In the genomic region with DNA sequence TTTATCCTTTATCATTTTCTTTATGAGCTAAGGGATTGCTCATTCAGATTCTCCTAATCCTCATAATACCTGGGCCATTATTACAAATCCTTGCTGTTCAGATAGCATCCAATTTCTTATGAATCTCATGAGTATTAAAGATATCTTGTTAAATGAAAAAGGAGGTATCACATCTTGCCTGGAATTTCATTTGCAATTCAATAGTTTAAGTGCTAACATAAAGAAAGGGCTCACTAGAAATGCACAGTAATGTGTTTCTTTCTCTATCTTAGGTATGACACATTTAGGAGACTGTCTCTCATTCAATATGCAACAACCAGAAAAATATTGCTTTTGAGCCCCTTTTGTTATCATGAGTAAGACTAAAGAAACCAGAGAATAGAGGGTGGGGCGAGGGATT, we compare ENCODE assay signal across 10 cellular contexts.
"Had no signal": no experiment of that assay in that cellular context is flagged by ENCODE, and none has a peak within 500 bp of the region (broad histone marks: within the 10 kb centered on the region; RNA-seq: fewer than 3 reads in every experiment).

No MANE protein-coding gene starts in this region.

- H3K36me3 ChIP-seq: HAP-1 had no signal

- H3K9me3 ChIP-seq: HAP-1 had no signal

- H2AFZ ChIP-seq: GM23248, GM23338 had no signal

- H3K4me2 ChIP-seq: GM23338 had no signal

- FAIRE-seq: H1, H54 had no signal

- H3K9ac ChIP-seq: GM23248 had no signal

- DNase-seq: GM23248, GOT3, H7, H9, HCEC 1CT, HFFc6 had no signal

- H3K27ac ChIP-seq: GM23248 had no signal

- H3K4me3 ChIP-seq: GM23248, GM23338, HAP-1 had no signal
